In the genomic region with DNA sequence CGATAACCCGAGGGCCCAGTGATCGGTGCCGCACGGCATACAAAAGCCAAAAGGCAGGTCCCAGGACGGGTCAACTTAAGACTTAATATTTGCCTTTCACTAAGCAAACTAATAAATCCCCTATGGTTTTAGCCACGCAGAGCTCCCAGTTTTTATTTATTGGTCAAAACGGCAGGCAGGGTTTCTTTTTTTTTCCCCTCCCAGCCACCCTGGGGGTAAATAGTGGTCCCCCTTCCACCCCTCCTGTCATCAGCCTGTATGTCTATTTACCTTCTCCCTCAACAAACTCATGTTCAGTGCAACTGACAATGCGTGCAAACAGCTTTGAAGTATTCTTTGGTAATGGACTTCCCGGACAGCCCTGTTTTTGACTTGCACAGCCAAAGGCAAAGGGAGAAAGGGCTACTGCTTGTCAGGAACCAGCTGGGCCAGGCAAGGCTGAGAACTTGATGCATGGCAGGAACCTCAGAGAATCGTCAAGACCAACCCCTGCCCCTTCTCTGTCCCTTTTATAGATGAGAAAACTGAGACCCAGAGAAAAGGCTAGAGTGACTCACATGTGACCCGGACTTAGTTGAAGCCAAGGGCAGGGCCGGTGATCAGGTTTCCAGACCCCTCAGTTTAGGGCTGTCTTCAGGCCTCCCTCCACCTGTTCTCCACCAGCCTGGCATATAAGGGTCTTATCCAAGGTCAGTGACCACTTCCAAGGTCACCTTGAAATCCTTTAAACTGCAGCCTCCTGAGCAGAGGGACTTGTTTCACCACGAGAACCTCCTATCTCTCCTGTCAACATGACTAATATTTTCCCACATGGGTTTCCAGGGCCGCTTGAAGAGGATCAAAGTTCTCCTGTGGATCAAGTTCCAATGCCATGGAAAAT, we compare ENCODE assay signal across 14 cellular contexts.
"Had no signal": no experiment of that assay in that cellular context is flagged by ENCODE, and none has a peak within 500 bp of the region (broad histone marks: within the 10 kb centered on the region; RNA-seq: fewer than 3 reads in every experiment).

No MANE protein-coding gene starts in this region.

- H3K9me3 Mint-ChIP-seq: activated naive CD4-positive, alpha-beta T cell treated with anti-CD3 and anti-CD28 coated beads for 36 hours had no signal

- H3K4me3 ChIP-seq: coronary artery, gastrocnemius medialis, ovary, upper lobe of right lung had no signal

- H3K4me1 ChIP-seq: gastrocnemius medialis had no signal

- H3K9me3 ChIP-seq: gastrocnemius medialis, ovary, upper lobe of right lung had no signal

- H3K27me3 Mint-ChIP-seq: activated CD4-positive, alpha-beta memory T cell treated with anti-CD3 and anti-CD28 coated beads, Interleukin-2, amount 10 ng/mL, durations not matched to agents 7 days and 5 days; activated CD4-positive, alpha-beta T cell treated with anti-CD3 and anti-CD28 coated beads for 36 hours had no signal

- H3K27ac Mint-ChIP-seq: activated CD4-positive, alpha-beta memory T cell treated with anti-CD3 and anti-CD28 coated beads, Interleukin-2, amount 10 ng/mL, durations not matched to agents 7 days and 5 days; activated CD4-positive, alpha-beta T cell treated with anti-CD3 and anti-CD28 coated beads for 36 hours; activated naive CD4-positive, alpha-beta T cell treated with anti-CD3 and anti-CD28 coated beads for 36 hours had no signal

- DNase-seq: activated CD4-positive, alpha-beta memory T cell treated with anti-CD3 and anti-CD28 coated beads, Interleukin-2, amount 10 ng/mL, durations not matched to agents 7 days and 5 days; activated CD4-positive, alpha-beta T cell treated with anti-CD3 and anti-CD28 coated beads for 36 hours; activated CD8-positive, alpha-beta memory T cell treated with anti-CD3 and anti-CD28 coated beads, Interleukin-2, amount 50 U/mL, for 4 hours; activated naive CD4-positive, alpha-beta T cell treated with anti-CD3 and anti-CD28 coated beads for 36 hours; central memory CD4-positive, alpha-beta T cell; effector CD8-positive, alpha-beta T cell; gastrocnemius medialis; left ventricle myocardium superior; ovary; stimulated activated CD4-positive, alpha-beta T cell treated with anti-CD3 and anti-CD28 coated beads, Interleukin-4, amount 100 ng/mL, for 1 hour; stimulated activated CD8-positive, alpha-beta memory T cell treated with anti-CD3 and anti-CD28 coated beads, Interleukin-4, amount 100 ng/mL, for 48 hours; stimulated activated naive CD8-positive, alpha-beta T cell treated with anti-CD3 and anti-CD28 coated beads, Interleukin-15, Interleukin-2, amounts not matched to agents 100 U/mL and 50 U/mL, for 24 hours; upper lobe of right lung had no signal

- H3K27me3 ChIP-seq: gastrocnemius medialis, ovary, upper lobe of right lung had no signal

- H3K4me3 Mint-ChIP-seq: activated CD4-positive, alpha-beta memory T cell treated with anti-CD3 and anti-CD28 coated beads, Interleukin-2, amount 10 ng/mL, durations not matched to agents 7 days and 5 days; activated CD4-positive, alpha-beta T cell treated with anti-CD3 and anti-CD28 coated beads for 36 hours; activated naive CD4-positive, alpha-beta T cell treated with anti-CD3 and anti-CD28 coated beads for 36 hours had no signal

- H3K27ac ChIP-seq: coronary artery, gastrocnemius medialis, ovary, upper lobe of right lung had no signal

- ATAC-seq: activated CD4-positive, alpha-beta T cell treated with anti-CD3 and anti-CD28 coated beads for 36 hours; gastrocnemius medialis; left ventricle myocardium superior; stimulated activated naive CD8-positive, alpha-beta T cell treated with anti-CD3 and anti-CD28 coated beads, Interleukin-15, Interleukin-2, amounts not matched to agents 100 U/mL and 50 U/mL, for 24 hours; upper lobe of right lung had no signal

- H3K4me1 Mint-ChIP-seq: activated CD4-positive, alpha-beta memory T cell treated with anti-CD3 and anti-CD28 coated beads, Interleukin-2, amount 10 ng/mL, durations not matched to agents 7 days and 5 days; activated CD4-positive, alpha-beta T cell treated with anti-CD3 and anti-CD28 coated beads for 36 hours had no signal

- H3K36me3 ChIP-seq: gastrocnemius medialis, ovary, upper lobe of right lung had no signal
